7 cellular contexts compared by ENCODE assay signal in the genomic region with DNA sequence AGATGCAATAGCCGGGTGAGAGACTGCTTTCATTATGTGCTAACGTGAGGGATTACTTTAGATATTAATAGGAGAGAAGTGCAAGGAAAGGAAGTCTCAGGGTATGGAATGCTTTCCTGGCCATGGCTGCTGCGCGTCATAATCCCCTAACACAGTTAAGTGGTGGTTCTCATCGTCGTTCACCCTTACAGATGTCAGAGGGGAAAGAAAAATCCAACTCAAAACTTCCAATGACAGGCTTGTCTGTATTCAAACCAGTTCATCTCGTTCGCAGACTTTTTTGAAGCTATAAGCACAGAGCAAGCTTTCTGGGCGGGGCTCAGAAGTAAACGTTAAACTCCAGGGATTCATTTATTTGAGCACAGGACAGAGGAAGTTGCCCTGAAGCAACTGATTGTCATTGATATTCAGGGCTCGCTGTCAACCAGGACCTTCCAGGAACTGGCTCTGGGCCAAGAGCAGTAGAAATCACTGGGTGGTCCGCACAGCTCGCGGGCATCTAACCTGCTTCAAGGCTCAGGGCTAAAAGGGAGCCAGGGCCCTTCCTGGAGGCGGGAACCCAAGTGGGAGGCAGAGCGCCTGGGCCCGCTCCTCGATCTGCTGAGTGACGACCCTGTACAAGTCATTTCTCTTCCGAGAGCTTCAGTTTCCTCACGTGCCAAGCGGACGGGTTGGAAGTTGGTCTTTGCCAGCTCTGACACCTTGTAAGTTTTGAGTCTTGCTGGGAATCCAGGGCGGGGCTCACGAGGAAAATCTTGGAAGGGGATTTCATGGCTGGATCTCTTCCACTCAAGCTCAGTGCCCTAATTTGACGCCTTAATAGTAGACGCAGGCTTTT.
DNase-seq lines count a peak whose midpoint lies in the region; TF ChIP-seq lines count a peak whose summit lies in the region.

No MANE protein-coding gene starts in this region.

- in situ Hi-C loops in astrocyte of the spinal cord (cut with HindIII; ENCODE audit: low sequenced_read_pairs) = no loop called here

- TF ChIP-seq CTCF in astrocyte of the spinal cord (IDR thresholded peaks at IDR 0.05; ENCODE audit: low read depth, low read length) = no peak

- no peaks in the 10 kb centered on the region for H3K9me3 ChIP-seq in iPS DF 6.9 (ENCODE audit: control insufficient read depth, insufficient read depth, low read length)

- H3K4me3 ChIP-seq in GM08714 (ENCODE audit: low read length) (peak overlapping the region; percentile 68; the same call in 1 of the 2 replicates), astrocyte of the spinal cord (ENCODE audit: low read depth, low read length) (peak overlapping the region; percentile 83), iPS DF 6.9 (ENCODE audit: low read length) (peak overlapping the region; percentile 77; the same call in 1 of the 2 replicates), skeletal muscle cell (ENCODE audit: low read depth, low read length) (peak overlapping the region; percentile 68)

- no peak overlapping the region for H3K27ac ChIP-seq in iPS DF 6.9 (ENCODE audit: low read length)

- peaks cover 2% of the 10 kb centered on the region; the same call in 1 of the 2 replicates for H3K4me1 ChIP-seq in iPS DF 6.9 (ENCODE audit: control insufficient read depth, insufficient read depth, low read length)

- H3K27me3 ChIP-seq in iPS DF 6.9 (ENCODE audit: control insufficient read depth, insufficient read depth, low read length) = no peaks in the 10 kb centered on the region

- peak; percentile 36 for DNase-seq in NCI-H226
- DNase-seq in astrocyte of the spinal cord (ENCODE audit: low read depth, low spot score) = no peak
- DNase-seq in iPS DF 6.9 (ENCODE audit: low read depth, low spot score) = no peak
- DNase-seq in skeletal muscle cell (ENCODE audit: low read depth) = no peak
- DNase-seq in GM03348 (ENCODE audit: low spot score) = no peak
- DNase-seq in NCI-H526 treated with DMSO at 0.1 percent for 48 hours (lab: John Stamatoyannopoulos, UW) = no peak

- WGBS in iPS DF 6.9 (ENCODE audit: insufficient coverage, insufficient read length) = no CpG with 5 or more reads among the region's 27 CpGs

- H3K36me3 ChIP-seq in iPS DF 6.9 (ENCODE audit: control insufficient read depth, insufficient read depth, low read length) = no peaks in the 10 kb centered on the region
